ENCODE assay signal across 1 cellular context in genomic region chr11:68127791-68128681, GRCh38.
TF ChIP-seq lines count a peak whose summit lies in the region.

No MANE protein-coding gene starts in this region.

TF ChIP-seq in HepG2, 621 proteins besides CTCF, POLR2A, EP300 and RAD21 (continued from another document):
- TF ChIP-seq, protein P1, sequence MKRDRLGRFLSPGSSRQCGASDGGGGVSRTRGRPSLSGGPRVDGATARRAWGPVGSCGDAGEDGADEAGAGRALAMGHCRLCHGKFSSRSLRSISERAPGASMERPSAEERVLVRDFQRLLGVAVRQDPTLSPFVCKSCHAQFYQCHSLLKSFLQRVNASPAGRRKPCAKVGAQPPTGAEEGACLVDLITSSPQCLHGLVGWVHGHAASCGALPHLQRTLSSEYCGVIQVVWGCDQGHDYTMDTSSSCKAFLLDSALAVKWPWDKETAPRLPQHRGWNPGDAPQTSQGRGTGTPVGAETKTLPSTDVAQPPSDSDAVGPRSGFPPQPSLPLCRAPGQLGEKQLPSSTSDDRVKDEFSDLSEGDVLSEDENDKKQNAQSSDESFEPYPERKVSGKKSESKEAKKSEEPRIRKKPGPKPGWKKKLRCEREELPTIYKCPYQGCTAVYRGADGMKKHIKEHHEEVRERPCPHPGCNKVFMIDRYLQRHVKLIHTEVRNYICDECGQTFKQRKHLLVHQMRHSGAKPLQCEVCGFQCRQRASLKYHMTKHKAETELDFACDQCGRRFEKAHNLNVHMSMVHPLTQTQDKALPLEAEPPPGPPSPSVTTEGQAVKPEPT (CRISPR knock-in tag; IDR thresholded peaks at IDR 0.05; ENCODE audit: low read depth) = no peak
- no peak for TF ChIP-seq PBX2 (CRISPR knock-in tag; IDR thresholded peaks at IDR 0.05)
- no peak for TF ChIP-seq ZNF841 (CRISPR knock-in tag; IDR thresholded peaks at IDR 0.05; ENCODE audit: borderline replicate concordance)
- no peak for TF ChIP-seq CBX2 (IDR thresholded peaks at IDR 0.05; ENCODE audit: low read depth, low read length)
- TF ChIP-seq CBX2 (CRISPR knock-in tag; IDR thresholded peaks at IDR 0.05; ENCODE audit: low read depth) = no peak
- no peak for TF ChIP-seq CBFB (CRISPR knock-in tag; IDR thresholded peaks at IDR 0.05)
- TF ChIP-seq, protein P2, sequence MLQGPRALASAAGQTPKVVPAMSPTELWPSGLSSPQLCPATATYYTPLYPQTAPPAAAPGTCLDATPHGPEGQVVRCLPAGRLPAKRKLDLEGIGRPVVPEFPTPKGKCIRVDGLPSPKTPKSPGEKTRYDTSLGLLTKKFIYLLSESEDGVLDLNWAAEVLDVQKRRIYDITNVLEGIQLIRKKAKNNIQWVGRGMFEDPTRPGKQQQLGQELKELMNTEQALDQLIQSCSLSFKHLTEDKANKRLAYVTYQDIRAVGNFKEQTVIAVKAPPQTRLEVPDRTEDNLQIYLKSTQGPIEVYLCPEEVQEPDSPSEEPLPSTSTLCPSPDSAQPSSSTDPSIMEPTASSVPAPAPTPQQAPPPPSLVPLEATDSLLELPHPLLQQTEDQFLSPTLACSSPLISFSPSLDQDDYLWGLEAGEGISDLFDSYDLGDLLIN (CRISPR knock-in tag; IDR thresholded peaks at IDR 0.05; ENCODE audit: borderline replicate concordance) = no peak
- TF ChIP-seq ZNF138 (CRISPR knock-in tag; IDR thresholded peaks at IDR 0.05; ENCODE audit: low read depth) = no peak
- no peak for TF ChIP-seq CCAR2 (optimal IDR thresholded peaks at IDR 0.05; ENCODE audit: low read depth, low read length)
- no peak for TF ChIP-seq ZBTB42 (CRISPR knock-in tag; IDR thresholded peaks at IDR 0.05)
- no peak for TF ChIP-seq CSRNP2 (CRISPR knock-in tag; conservative IDR thresholded peaks at IDR 0.05; ENCODE audit: low read depth)
- no peak for TF ChIP-seq RELA (CRISPR knock-in tag; IDR thresholded peaks at IDR 0.05)
- TF ChIP-seq POLR2G (IDR thresholded peaks at IDR 0.05; ENCODE audit: low read depth, low read length) = no peak
- TF ChIP-seq, protein P3, sequence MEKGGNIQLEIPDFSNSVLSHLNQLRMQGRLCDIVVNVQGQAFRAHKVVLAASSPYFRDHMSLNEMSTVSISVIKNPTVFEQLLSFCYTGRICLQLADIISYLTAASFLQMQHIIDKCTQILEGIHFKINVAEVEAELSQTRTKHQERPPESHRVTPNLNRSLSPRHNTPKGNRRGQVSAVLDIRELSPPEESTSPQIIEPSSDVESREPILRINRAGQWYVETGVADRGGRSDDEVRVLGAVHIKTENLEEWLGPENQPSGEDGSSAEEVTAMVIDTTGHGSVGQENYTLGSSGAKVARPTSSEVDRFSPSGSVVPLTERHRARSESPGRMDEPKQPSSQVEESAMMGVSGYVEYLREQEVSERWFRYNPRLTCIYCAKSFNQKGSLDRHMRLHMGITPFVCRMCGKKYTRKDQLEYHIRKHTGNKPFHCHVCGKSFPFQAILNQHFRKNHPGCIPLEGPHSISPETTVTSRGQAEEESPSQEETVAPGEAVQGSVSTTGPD (CRISPR knock-in tag; IDR thresholded peaks at IDR 0.05) = 0 out of 2 replicates have a peak, but pooled peaks have one; percentile 45
- TF ChIP-seq CREB3 (CRISPR knock-in tag; IDR thresholded peaks at IDR 0.05) = no peak
- no peak for TF ChIP-seq NCOA1 (CRISPR knock-in tag; IDR thresholded peaks at IDR 0.05)
- no peak for TF ChIP-seq WIZ (CRISPR knock-in tag; IDR thresholded peaks at IDR 0.05)
- no peak for TF ChIP-seq ZNF33B (CRISPR knock-in tag; IDR thresholded peaks at IDR 0.05)
- no peak for TF ChIP-seq MEIS2 (CRISPR knock-in tag; IDR thresholded peaks at IDR 0.05)
- TF ChIP-seq SNAPC4 (CRISPR knock-in tag; IDR thresholded peaks at IDR 0.05) = no peak
- TF ChIP-seq ZNF180 (CRISPR knock-in tag; IDR thresholded peaks at IDR 0.05; ENCODE audit: borderline replicate concordance, low read depth) = no peak
- no peak for TF ChIP-seq SMARCC2 (IDR thresholded peaks at IDR 0.05)
- no peak for TF ChIP-seq ZNF569 (CRISPR knock-in tag; IDR thresholded peaks at IDR 0.05; ENCODE audit: borderline replicate concordance)
- TF ChIP-seq GTF2F1 (IDR thresholded peaks at IDR 0.05; ENCODE audit: low read length) = no peak
- no peak for TF ChIP-seq ZNF543 (CRISPR knock-in tag; IDR thresholded peaks at IDR 0.05)
- no peak for TF ChIP-seq NRL (CRISPR knock-in tag; IDR thresholded peaks at IDR 0.05; ENCODE audit: borderline replicate concordance)
- TF ChIP-seq ZNF770 (CRISPR knock-in tag; IDR thresholded peaks at IDR 0.05) = peak; percentile 16; the same call in 1 of the 2 replicates
- no peak for TF ChIP-seq CREBL2 (CRISPR knock-in tag; IDR thresholded peaks at IDR 0.05; ENCODE audit: borderline replicate concordance)
- TF ChIP-seq SMAD3 (CRISPR knock-in tag; IDR thresholded peaks at IDR 0.05) = 0 out of 2 replicates have a peak, but pooled peaks have one; percentile 5
- 0 out of 2 replicates have a peak, but pooled peaks have one; percentile 45 for TF ChIP-seq ZNF264 (CRISPR knock-in tag; IDR thresholded peaks at IDR 0.05)
- TF ChIP-seq MAZ (IDR thresholded peaks at IDR 0.05; ENCODE audit: borderline replicate concordance, low read depth, low read length) = peak; percentile 91; the same call in 1 of the 2 replicates
- TF ChIP-seq MAZ (CRISPR knock-in tag; IDR thresholded peaks at IDR 0.05; ENCODE audit: low read depth) = no peak
